In the genomic region with DNA sequence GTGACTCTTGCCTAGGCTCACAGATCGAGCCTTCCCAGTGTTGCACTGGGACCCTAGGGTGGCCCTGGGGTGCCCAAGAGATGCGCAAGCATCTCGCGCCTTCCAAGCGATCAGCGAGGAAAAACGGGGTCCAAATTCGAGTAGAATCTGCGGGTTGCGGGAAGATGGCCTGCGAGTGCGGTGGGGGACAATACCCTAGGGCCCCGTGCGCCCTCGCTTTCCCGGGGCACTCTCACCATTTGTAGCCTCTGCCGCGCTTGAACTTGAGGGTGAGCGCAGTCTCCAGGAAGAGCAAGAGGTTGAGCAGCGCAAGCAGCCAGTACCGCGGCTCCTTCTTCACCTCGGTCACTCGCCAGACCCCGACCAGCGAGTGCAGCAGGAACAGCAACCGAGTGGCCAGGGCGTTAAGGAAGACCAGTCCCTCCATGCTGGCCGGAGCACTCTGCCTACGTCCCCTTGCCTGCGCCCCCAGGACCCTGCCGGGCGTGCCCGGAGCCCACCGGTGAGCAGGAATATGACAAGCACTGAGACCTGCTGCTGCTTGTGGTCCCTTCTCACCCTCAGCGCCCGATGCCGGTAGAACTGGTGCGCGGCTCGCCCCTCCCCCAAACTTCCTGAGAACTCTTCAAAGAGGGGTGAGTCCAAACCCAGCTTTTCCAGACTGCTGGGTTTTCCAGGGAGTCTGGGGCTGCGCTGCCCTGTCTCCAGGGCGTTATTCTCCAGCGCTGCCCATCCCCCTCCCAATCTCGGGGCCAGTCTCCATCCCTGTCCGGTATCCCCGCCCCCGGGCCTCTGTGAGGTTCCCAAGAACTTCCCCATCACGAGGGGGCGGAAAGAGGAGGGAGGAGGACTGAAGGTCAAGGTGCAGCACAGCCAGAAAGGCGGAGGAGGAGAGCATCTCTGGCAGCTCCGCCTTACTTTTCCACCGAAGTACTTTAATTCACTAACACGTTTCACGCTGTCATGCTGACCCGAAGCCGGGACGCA, we compare ENCODE assay signal across 8 cellular contexts. TPM values are rescaled to one million over a fixed set of nuclear protein-coding genes. Genes with fewer than 3 reads are reported as not detected.
A peak's percentile ranks its signal among the peaks of the same experiment; 100 is the strongest.
DNase-seq lines count a peak whose midpoint lies in the region; ATAC-seq and TF ChIP-seq lines count a peak whose summit lies in the region.

Gene TMEM26 (minus strand): TSS at position 727 of the 987 bp plus-strand sequence. CDS start 300 bp downstream, at position 427.

- no peak for TF ChIP-seq POLR2A in gastrocnemius medialis (IDR thresholded peaks at IDR 0.05)

- no peak for ATAC-seq in gastrocnemius medialis
- ATAC-seq in HG03095 (IDR thresholded peaks at IDR 0.05; ENCODE audit: unreplicated experiment) = no peak

- H3K27me3 ChIP-seq in H7 (ENCODE audit: control insufficient read depth, insufficient read depth, low read length) (peaks cover 33% of the 10 kb centered on the region), gastrocnemius medialis (peaks cover 2 to 24% (median 19%) of the 10 kb centered on the region in 3 donors)

- DNase-seq in H7 (peak; percentile 72), astrocyte of the spinal cord (ENCODE audit: low read depth, low spot score) (peak; percentile 37), gastrocnemius medialis (no peak), foreskin melanocyte (no peak), GM19240 (ENCODE audit: insufficient read length, low spot score) (no peak)
- DNase-seq in NK-92 treated with Interleukin-12 subunit alpha and Interleukin-12 subunit beta, amount 100 ng/mL, for 24 hours (lab: John Stamatoyannopoulos, UW) = no peak

- H3K36me3 ChIP-seq in H7 (replicated peaks; ENCODE audit: control insufficient read depth, insufficient read depth, low read length) (no peaks in the 10 kb centered on the region), gastrocnemius medialis (no peaks in the 10 kb centered on the region)

- H3K4me1 ChIP-seq in gastrocnemius medialis = no peaks in the 10 kb centered on the region

- H3K9me3 ChIP-seq in iPS-18c (ENCODE audit: control insufficient read depth, insufficient read depth, low read length) = no peaks in the 10 kb centered on the region
- no peaks in the 10 kb centered on the region for H3K9me3 ChIP-seq in gastrocnemius medialis

- in situ Hi-C loops in astrocyte of the spinal cord (cut with HindIII; ENCODE audit: low sequenced_read_pairs) = no loop called here
- in situ Hi-C loops in gastrocnemius medialis (cut with MboI; ENCODE audit: low sequenced_read_pairs in 4 of 4) = no loop called here

- H3K4me3 ChIP-seq in H7 (ENCODE audit: insufficient read depth, low read depth, low read length) = peak within 1 kb of the TSS; percentile 69
- peak within 1 kb of the TSS; percentile 58 for H3K4me3 ChIP-seq in astrocyte of the spinal cord (ENCODE audit: low read depth, low read length)
- H3K4me3 ChIP-seq in iPS-18c (ENCODE audit: insufficient read depth, low read depth, low read length) = peak within 1 kb of the TSS; percentile 75
- H3K4me3 ChIP-seq in gastrocnemius medialis = peak within 1 kb of the TSS; percentile 46 to 58 (median 52)

- TF ChIP-seq CTCF in astrocyte of the spinal cord (IDR thresholded peaks at IDR 0.05; ENCODE audit: low read depth, low read length) (no peak), gastrocnemius medialis (IDR thresholded peaks at IDR 0.05 in 4 of 5, conservative IDR thresholded peaks at IDR 0.05 in 1 of 5) (no peak)

- intact Hi-C loops in gastrocnemius medialis (cut with DNase I; ENCODE audit: low total_unique reads) = no loop called here

- no peak within 1 kb of the TSS for H3K27ac ChIP-seq in gastrocnemius medialis

RNA-seq across cellular contexts. Expression of gene TMEM26, which starts in this region (rescaled TPM):
- total RNA-seq in H7 (2014; rRNA removed; shearing (Covaris generic)) = 0.04 TPM in 1 of 2 replicates, not detected in the other
- under 1 TPM in 1 of 4 donors, not detected in 3; 0.18 TPM for total RNA-seq in gastrocnemius medialis

Comparison
In these comparisons a context has a peak if more than half of its experiments do, and no peak if none do; other contexts are left out.
1. Peak in DNase-seq and H3K4me3 ChIP-seq in H7; RNA of the gene not detected or under 1 TPM.